ENCODE assay signal across 1 cellular context in the genomic region with DNA sequence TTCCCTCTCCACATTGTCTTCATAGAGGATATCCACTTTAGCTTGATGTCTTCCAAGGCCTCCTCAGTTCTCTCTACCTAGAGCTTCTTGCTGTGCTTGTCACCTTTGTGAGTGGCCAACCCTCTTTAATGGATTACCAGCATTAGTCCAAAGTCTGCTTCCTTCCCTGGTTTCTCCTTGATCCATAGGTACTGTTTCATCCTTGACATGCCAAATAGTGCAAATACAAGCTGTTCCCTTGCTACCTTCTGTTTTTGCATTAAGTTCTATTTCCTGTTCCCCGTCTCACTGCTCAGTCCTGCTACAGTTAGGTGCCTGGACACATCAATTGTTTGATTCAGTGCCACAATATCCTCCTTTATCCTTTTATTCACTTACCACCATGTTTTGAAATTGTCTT.
TF ChIP-seq lines count a peak whose summit lies in the region.

No MANE protein-coding gene starts in this region.

TF ChIP-seq in HepG2, 621 proteins besides CTCF, POLR2A, EP300 and RAD21 (continued from another document and continues in another):
- TF ChIP-seq, protein P1, sequence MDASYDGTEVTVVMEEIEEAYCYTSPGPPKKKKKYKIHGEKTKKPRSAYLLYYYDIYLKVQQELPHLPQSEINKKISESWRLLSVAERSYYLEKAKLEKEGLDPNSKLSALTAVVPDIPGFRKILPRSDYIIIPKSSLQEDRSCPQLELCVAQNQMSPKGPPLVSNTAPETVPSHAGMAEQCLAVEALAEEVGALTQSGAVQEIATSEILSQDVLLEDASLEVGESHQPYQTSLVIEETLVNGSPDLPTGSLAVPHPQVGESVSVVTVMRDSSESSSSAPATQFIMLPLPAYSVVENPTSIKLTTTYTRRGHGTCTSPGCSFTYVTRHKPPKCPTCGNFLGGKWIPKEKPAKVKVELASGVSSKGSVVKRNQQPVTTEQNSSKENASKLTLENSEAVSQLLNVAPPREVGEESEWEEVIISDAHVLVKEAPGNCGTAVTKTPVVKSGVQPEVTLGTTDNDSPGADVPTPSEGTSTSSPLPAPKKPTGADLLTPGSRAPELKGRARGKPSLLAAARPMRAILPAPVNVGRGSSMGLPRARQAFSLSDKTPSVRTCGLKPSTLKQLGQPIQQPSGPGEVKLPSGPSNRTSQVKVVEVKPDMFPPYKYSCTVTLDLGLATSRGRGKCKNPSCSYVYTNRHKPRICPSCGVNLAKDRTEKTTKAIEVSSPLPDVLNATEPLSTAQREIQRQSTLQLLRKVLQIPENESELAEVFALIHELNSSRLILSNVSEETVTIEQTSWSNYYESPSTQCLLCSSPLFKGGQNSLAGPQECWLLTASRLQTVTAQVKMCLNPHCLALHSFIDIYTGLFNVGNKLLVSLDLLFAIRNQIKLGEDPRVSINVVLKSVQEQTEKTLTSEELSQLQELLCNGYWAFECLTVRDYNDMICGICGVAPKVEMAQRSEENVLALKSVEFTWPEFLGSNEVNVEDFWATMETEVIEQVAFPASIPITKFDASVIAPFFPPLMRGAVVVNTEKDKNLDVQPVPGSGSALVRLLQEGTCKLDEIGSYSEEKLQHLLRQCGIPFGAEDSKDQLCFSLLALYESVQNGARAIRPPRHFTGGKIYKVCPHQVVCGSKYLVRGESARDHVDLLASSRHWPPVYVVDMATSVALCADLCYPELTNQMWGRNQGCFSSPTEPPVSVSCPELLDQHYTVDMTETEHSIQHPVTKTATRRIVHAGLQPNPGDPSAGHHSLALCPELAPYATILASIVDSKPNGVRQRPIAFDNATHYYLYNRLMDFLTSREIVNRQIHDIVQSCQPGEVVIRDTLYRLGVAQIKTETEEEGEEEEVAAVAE (CRISPR knock-in tag; IDR thresholded peaks at IDR 0.05; ENCODE audit: borderline replicate concordance) = 0 out of 2 replicates have a peak, but pooled peaks have one; percentile 23
- no peak for TF ChIP-seq ZBTB21 (CRISPR knock-in tag; IDR thresholded peaks at IDR 0.05)
- TF ChIP-seq NCOA1 (CRISPR knock-in tag; IDR thresholded peaks at IDR 0.05) = no peak
- TF ChIP-seq ZNF691 (CRISPR knock-in tag; IDR thresholded peaks at IDR 0.05; ENCODE audit: borderline replicate concordance, low read depth) = no peak
- no peak for TF ChIP-seq FOXP1 (IDR thresholded peaks at IDR 0.05)
- TF ChIP-seq FOXP1 (CRISPR knock-in tag; IDR thresholded peaks at IDR 0.05) = 0 out of 2 replicates have a peak, but pooled peaks have one; percentile 23
- TF ChIP-seq RCOR2 (CRISPR knock-in tag; IDR thresholded peaks at IDR 0.05) = 0 out of 2 replicates have a peak, but pooled peaks have one; percentile 13
- TF ChIP-seq ZNF713 (CRISPR knock-in tag; IDR thresholded peaks at IDR 0.05) = no peak
- 0 out of 2 replicates have a peak, but pooled peaks have one; percentile 30 for TF ChIP-seq DPF2 (CRISPR knock-in tag; IDR thresholded peaks at IDR 0.05; ENCODE audit: borderline replicate concordance, low read depth)
- TF ChIP-seq FOSL2 (CRISPR knock-in tag; IDR thresholded peaks at IDR 0.05) = no peak
- TF ChIP-seq CENPBD1 (CRISPR knock-in tag; IDR thresholded peaks at IDR 0.05; ENCODE audit: borderline replicate concordance, low read depth) = no peak
- no peak for TF ChIP-seq ZNF317 (CRISPR knock-in tag; IDR thresholded peaks at IDR 0.05)
- peak; percentile 86 for TF ChIP-seq GATAD2A (CRISPR knock-in tag; IDR thresholded peaks at IDR 0.05)
- TF ChIP-seq ZNF589 (CRISPR knock-in tag; conservative IDR thresholded peaks at IDR 0.05) = no peak
- TF ChIP-seq TARDBP (CRISPR knock-in tag; IDR thresholded peaks at IDR 0.05) = 0 out of 2 replicates have a peak, but pooled peaks have one; percentile 15
- no peak for TF ChIP-seq ZNF577 (CRISPR knock-in tag; IDR thresholded peaks at IDR 0.05; ENCODE audit: borderline replicate concordance, low read depth)
- TF ChIP-seq NR1H2 (CRISPR knock-in tag; IDR thresholded peaks at IDR 0.05; ENCODE audit: borderline replicate concordance, low read depth) = no peak
- no peak for TF ChIP-seq FLYWCH1 (CRISPR knock-in tag; IDR thresholded peaks at IDR 0.05)
- peak; percentile 97; the same call in 1 of the 2 replicates for TF ChIP-seq ZBTB20 (CRISPR knock-in tag; IDR thresholded peaks at IDR 0.05; ENCODE audit: borderline replicate concordance, low read depth)
- TF ChIP-seq ISL2 (CRISPR knock-in tag; IDR thresholded peaks at IDR 0.05) = peak; percentile 43; the same call in 1 of the 2 replicates
- TF ChIP-seq ELF4 (CRISPR knock-in tag; IDR thresholded peaks at IDR 0.05; ENCODE audit: borderline replicate concordance) = no peak
- TF ChIP-seq SIX1 (CRISPR knock-in tag; IDR thresholded peaks at IDR 0.05; ENCODE audit: borderline replicate concordance) = no peak
- no peak for TF ChIP-seq ZNF558 (CRISPR knock-in tag; IDR thresholded peaks at IDR 0.05; ENCODE audit: borderline replicate concordance)
- peak; percentile 62; the same call in 1 of the 2 replicates for TF ChIP-seq HMG20A (CRISPR knock-in tag; IDR thresholded peaks at IDR 0.05; ENCODE audit: borderline replicate concordance)
- no peak for TF ChIP-seq BCL6 (CRISPR knock-in tag; IDR thresholded peaks at IDR 0.05)
- no peak for TF ChIP-seq MTF1 (CRISPR knock-in tag; IDR thresholded peaks at IDR 0.05)
- TF ChIP-seq RELA (CRISPR knock-in tag; IDR thresholded peaks at IDR 0.05) = no peak
- 0 out of 4 replicates have a peak, but pooled peaks of 1 of the 2 experiments have one; percentile 21 for TF ChIP-seq KLF16 (CRISPR knock-in tag; IDR thresholded peaks at IDR 0.05)
- peak; percentile 45; the same call in 1 of the 2 replicates for TF ChIP-seq ETV5 (CRISPR knock-in tag; IDR thresholded peaks at IDR 0.05; ENCODE audit: borderline replicate concordance)
- TF ChIP-seq, protein P2, sequence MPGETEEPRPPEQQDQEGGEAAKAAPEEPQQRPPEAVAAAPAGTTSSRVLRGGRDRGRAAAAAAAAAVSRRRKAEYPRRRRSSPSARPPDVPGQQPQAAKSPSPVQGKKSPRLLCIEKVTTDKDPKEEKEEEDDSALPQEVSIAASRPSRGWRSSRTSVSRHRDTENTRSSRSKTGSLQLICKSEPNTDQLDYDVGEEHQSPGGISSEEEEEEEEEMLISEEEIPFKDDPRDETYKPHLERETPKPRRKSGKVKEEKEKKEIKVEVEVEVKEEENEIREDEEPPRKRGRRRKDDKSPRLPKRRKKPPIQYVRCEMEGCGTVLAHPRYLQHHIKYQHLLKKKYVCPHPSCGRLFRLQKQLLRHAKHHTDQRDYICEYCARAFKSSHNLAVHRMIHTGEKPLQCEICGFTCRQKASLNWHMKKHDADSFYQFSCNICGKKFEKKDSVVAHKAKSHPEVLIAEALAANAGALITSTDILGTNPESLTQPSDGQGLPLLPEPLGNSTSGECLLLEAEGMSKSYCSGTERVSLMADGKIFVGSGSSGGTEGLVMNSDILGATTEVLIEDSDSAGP (CRISPR knock-in tag; IDR thresholded peaks at IDR 0.05; ENCODE audit: borderline replicate concordance) = no peak
- no peak for TF ChIP-seq DBP (CRISPR knock-in tag; IDR thresholded peaks at IDR 0.05; ENCODE audit: not compliant biosample characterization)
- TF ChIP-seq FIP1L1 (IDR thresholded peaks at IDR 0.05; ENCODE audit: borderline replicate concordance, insufficient read depth, low read depth, low read length) = no peak
- TF ChIP-seq MATR3 (CRISPR knock-in tag; IDR thresholded peaks at IDR 0.05) = no peak
- TF ChIP-seq KAT2B (IDR thresholded peaks at IDR 0.05; ENCODE audit: borderline replicate concordance, low read depth, low read length) = no peak
- TF ChIP-seq GFI1 (CRISPR knock-in tag; IDR thresholded peaks at IDR 0.05; ENCODE audit: borderline replicate concordance) = no peak
- TF ChIP-seq ZKSCAN8 (CRISPR knock-in tag; IDR thresholded peaks at IDR 0.05; ENCODE audit: borderline replicate concordance) = peak; percentile 35; the same call in 1 of the 2 replicates
- TF ChIP-seq ZNF614 (CRISPR knock-in tag; IDR thresholded peaks at IDR 0.05; ENCODE audit: borderline replicate concordance) = no peak
- no peak for TF ChIP-seq HCFC1 (IDR thresholded peaks at IDR 0.05; ENCODE audit: low read depth, low read length)
- TF ChIP-seq, protein P3, sequence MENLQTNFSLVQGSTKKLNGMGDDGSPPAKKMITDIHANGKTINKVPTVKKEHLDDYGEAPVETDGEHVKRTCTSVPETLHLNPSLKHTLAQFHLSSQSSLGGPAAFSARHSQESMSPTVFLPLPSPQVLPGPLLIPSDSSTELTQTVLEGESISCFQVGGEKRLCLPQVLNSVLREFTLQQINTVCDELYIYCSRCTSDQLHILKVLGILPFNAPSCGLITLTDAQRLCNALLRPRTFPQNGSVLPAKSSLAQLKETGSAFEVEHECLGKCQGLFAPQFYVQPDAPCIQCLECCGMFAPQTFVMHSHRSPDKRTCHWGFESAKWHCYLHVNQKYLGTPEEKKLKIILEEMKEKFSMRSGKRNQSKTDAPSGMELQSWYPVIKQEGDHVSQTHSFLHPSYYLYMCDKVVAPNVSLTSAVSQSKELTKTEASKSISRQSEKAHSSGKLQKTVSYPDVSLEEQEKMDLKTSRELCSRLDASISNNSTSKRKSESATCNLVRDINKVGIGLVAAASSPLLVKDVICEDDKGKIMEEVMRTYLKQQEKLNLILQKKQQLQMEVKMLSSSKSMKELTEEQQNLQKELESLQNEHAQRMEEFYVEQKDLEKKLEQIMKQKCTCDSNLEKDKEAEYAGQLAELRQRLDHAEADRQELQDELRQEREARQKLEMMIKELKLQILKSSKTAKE (CRISPR knock-in tag; IDR thresholded peaks at IDR 0.05; ENCODE audit: borderline replicate concordance) = no peak
- no peak for TF ChIP-seq POLR2AphosphoS5 (IDR thresholded peaks at IDR 0.05; ENCODE audit: low read depth, low read length)
- TF ChIP-seq ZNF543 (CRISPR knock-in tag; IDR thresholded peaks at IDR 0.05) = no peak
- no peak for TF ChIP-seq ZBTB7B (CRISPR knock-in tag; IDR thresholded peaks at IDR 0.05)
- TF ChIP-seq PITX1 (CRISPR knock-in tag; IDR thresholded peaks at IDR 0.05) = peak; percentile 57; the same call in 1 of the 2 replicates
- TF ChIP-seq, protein P4, sequence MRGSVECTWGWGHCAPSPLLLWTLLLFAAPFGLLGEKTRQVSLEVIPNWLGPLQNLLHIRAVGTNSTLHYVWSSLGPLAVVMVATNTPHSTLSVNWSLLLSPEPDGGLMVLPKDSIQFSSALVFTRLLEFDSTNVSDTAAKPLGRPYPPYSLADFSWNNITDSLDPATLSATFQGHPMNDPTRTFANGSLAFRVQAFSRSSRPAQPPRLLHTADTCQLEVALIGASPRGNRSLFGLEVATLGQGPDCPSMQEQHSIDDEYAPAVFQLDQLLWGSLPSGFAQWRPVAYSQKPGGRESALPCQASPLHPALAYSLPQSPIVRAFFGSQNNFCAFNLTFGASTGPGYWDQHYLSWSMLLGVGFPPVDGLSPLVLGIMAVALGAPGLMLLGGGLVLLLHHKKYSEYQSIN (CRISPR knock-in tag; IDR thresholded peaks at IDR 0.05; ENCODE audit: borderline replicate concordance) = no peak
- TF ChIP-seq PTBP1 (IDR thresholded peaks at IDR 0.05; ENCODE audit: low read depth, low read length, poor library complexity, severe bottlenecking) = no peak
- TF ChIP-seq, protein P5, sequence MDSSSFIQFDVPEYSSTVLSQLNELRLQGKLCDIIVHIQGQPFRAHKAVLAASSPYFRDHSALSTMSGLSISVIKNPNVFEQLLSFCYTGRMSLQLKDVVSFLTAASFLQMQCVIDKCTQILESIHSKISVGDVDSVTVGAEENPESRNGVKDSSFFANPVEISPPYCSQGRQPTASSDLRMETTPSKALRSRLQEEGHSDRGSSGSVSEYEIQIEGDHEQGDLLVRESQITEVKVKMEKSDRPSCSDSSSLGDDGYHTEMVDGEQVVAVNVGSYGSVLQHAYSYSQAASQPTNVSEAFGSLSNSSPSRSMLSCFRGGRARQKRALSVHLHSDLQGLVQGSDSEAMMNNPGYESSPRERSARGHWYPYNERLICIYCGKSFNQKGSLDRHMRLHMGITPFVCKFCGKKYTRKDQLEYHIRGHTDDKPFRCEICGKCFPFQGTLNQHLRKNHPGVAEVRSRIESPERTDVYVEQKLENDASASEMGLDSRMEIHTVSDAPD (CRISPR knock-in tag; IDR thresholded peaks at IDR 0.05) = no peak
- TF ChIP-seq ZNF644 (CRISPR knock-in tag; IDR thresholded peaks at IDR 0.05; ENCODE audit: low read depth) = peak; percentile 89
- TF ChIP-seq GABPA (IDR thresholded peaks at IDR 0.05; ENCODE audit: low read depth, low read length) = no peak
- TF ChIP-seq GABPA (CRISPR knock-in tag; IDR thresholded peaks at IDR 0.05; ENCODE audit: low read depth) = peak; percentile 56; the same call in 1 of the 2 replicates
- TF ChIP-seq YEATS4 (CRISPR knock-in tag; IDR thresholded peaks at IDR 0.05; ENCODE audit: borderline replicate concordance) = no peak
- no peak for TF ChIP-seq ZNF414 (CRISPR knock-in tag; IDR thresholded peaks at IDR 0.05)
- TF ChIP-seq CBX2 (IDR thresholded peaks at IDR 0.05; ENCODE audit: low read depth, low read length) = no peak
- no peak for TF ChIP-seq CBX2 (CRISPR knock-in tag; IDR thresholded peaks at IDR 0.05; ENCODE audit: low read depth)
- TF ChIP-seq ERF (CRISPR knock-in tag; IDR thresholded peaks at IDR 0.05) = 0 out of 2 replicates have a peak, but pooled peaks have one; percentile 55
